In genomic region chr15:64869501-64869900, GRCh38 we compare ENCODE assay signal across 12 cellular contexts. TPM values are rescaled to one million over a fixed set of nuclear protein-coding genes. Genes with fewer than 3 reads are reported as not detected.
"Had no signal": no experiment of that assay in that cellular context is flagged by ENCODE, and none has a peak within 500 bp of the region (broad histone marks: within the 10 kb centered on the region; RNA-seq: fewer than 3 reads in every experiment).

No MANE protein-coding gene starts in this region.

- DNase-seq: activated CD8-positive, alpha-beta memory T cell treated with anti-CD3 and anti-CD28 coated beads, Interleukin-2, amount 50 U/mL, for 48 hours; dermis blood vessel endothelial cell; erythroblast; mesendoderm; pancreas; sigmoid colon; stimulated activated CD4-positive, alpha-beta T cell treated with anti-CD3 and anti-CD28 coated beads, Interleukin-1b, Interleukin-23, amount 100 ng/mL, for 48 hours had no signal

- H3K27ac ChIP-seq: ascending aorta, neural progenitor cell, pancreas, VCaP had no signal

- H3K4me1 ChIP-seq: breast epithelium, pancreas had no signal

- H3K27me3 ChIP-seq: ascending aorta, breast epithelium, neural progenitor cell, pancreas, sigmoid colon, thyroid gland had no signal

- H3K36me3 ChIP-seq: breast epithelium, neural progenitor cell, pancreas had no signal

- H3K4me2 ChIP-seq: neural progenitor cell had no signal

- H3K4me3 Mint-ChIP-seq: neural progenitor cell had no signal

- H3K4me3 ChIP-seq: ascending aorta, breast epithelium, neural progenitor cell, pancreas, sigmoid colon, thyroid gland had no signal

- ATAC-seq: pancreas had no signal

- H3K9ac ChIP-seq: neural progenitor cell had no signal

- H3K9me3 Mint-ChIP-seq: neural progenitor cell had no signal

- H3K9me3 ChIP-seq: ascending aorta, breast epithelium, pancreas, sigmoid colon, thyroid gland had no signal

- H3K27ac Mint-ChIP-seq: neural progenitor cell had no signal

RNA-seq across cellular contexts. Expression of gene PIF1, which starts 44.1 kb away (rescaled TPM):
- total RNA-seq: ascending aorta had no signal
